In genomic region chr1:172360511-172360910, GRCh38 we compare ENCODE assay signal across 11 cellular contexts. TPM values are rescaled to one million over a fixed set of nuclear protein-coding genes. Genes with fewer than 3 reads are reported as not detected.
DNase-seq lines count a peak whose midpoint lies in the region; ATAC-seq and TF ChIP-seq lines count a peak whose summit lies in the region.
"Had no signal": no experiment of that assay in that cellular context is flagged by ENCODE, and none has a peak within 500 bp of the region (broad histone marks: within the 10 kb centered on the region; RNA-seq: fewer than 3 reads in every experiment).

No MANE protein-coding gene starts in this region.

- H3K4me1 Mint-ChIP-seq in activated T-cell treated with anti-CD3 and anti-CD28 coated beads, Interleukin-2, amount 50 U/mL, for 4 hours (ENCODE audit: low read depth): peaks cover 53% of the 10 kb centered on the region
- H3K4me1 Mint-ChIP-seq in stimulated activated naive B cell treated with anti-CD40 and anti-IgM and Interleukin-4, amounts not matched to agents 10 μg/mL and 1 μg/mL and 100 μg/mL, for 72 hours: peaks cover 9 to 23% of the 10 kb centered on the region in 2 donors

- H3K9ac ChIP-seq in stomach smooth muscle (ENCODE audit: low read length in 2 of 2): no peak overlapping the region

- no peak overlapping the region for H3K27ac Mint-ChIP-seq in stimulated activated naive B cell treated with anti-CD40 and anti-IgM and Interleukin-4, amounts not matched to agents 10 μg/mL and 1 μg/mL and 100 μg/mL, for 72 hours

- no peak for ATAC-seq in activated T-cell treated with anti-CD3 and anti-CD28 coated beads, Interleukin-2, amount 50 U/mL, for 4 hours
- no peak for ATAC-seq in stimulated activated naive B cell treated with anti-CD40 and anti-IgM and Interleukin-4, amounts not matched to agents 10 μg/mL and 1 μg/mL and 100 μg/mL, for 72 hours (replicated peaks)

- TF ChIP-seq POLR2A in Peyer's patch (IDR thresholded peaks at IDR 0.05): no peak

- no peak overlapping the region for H3K4me3 Mint-ChIP-seq in activated T-cell treated with anti-CD3 and anti-CD28 coated beads, Interleukin-2, amount 50 U/mL, for 4 hours
- H3K4me3 Mint-ChIP-seq in stimulated activated naive B cell treated with anti-CD40 and anti-IgM and Interleukin-4, amounts not matched to agents 10 μg/mL and 1 μg/mL and 100 μg/mL, for 72 hours: no peak overlapping the region

- DNase-seq in DMS 273 (lab: John Stamatoyannopoulos, UW; ENCODE audit: unreplicated experiment) (peak; percentile 18), DMS 273 treated with DMSO at 0.1 percent for 48 hours (lab: John Stamatoyannopoulos, UW) (no peak), Peyer's patch (no peak), iPS DF 4.7 (ENCODE audit: extremely low read depth, low spot score) (peak; percentile 46)
- no peak for DNase-seq in activated T-cell treated with anti-CD3 and anti-CD28 coated beads, Interleukin-2, amount 50 U/mL, for 4 hours
- no peak for DNase-seq in effector CD8-positive, alpha-beta T cell (lab: John Stamatoyannopoulos, UW)
- DNase-seq in stimulated activated naive B cell treated with anti-CD40 and anti-IgM and Interleukin-4, amounts not matched to agents 10 μg/mL and 1 μg/mL and 100 μg/mL, for 72 hours: no peak
- DNase-seq: 8988T, kidney glomerular epithelial cell had no signal

- no peaks in the 10 kb centered on the region for H3K9me3 Mint-ChIP-seq in activated T-cell treated with anti-CD3 and anti-CD28 coated beads, Interleukin-2, amount 50 U/mL, for 4 hours
- no peaks in the 10 kb centered on the region for H3K9me3 Mint-ChIP-seq in stimulated activated naive B cell treated with anti-CD40 and anti-IgM and Interleukin-4, amounts not matched to agents 10 μg/mL and 1 μg/mL and 100 μg/mL, for 72 hours

- H3K9me3 ChIP-seq in Peyer's patch (no peaks in the 10 kb centered on the region), stomach smooth muscle (ENCODE audit: control insufficient read depth in 2 of 2, low read length in 2 of 2) (no peaks in the 10 kb centered on the region)

- no peak for TF ChIP-seq CTCF in Peyer's patch (IDR thresholded peaks at IDR 0.05)

- no peak overlapping the region for H3K4me3 ChIP-seq in Peyer's patch
- no peak overlapping the region for H3K4me3 ChIP-seq in stomach smooth muscle (ENCODE audit: low read length in 2 of 2)

- H3K27me3 ChIP-seq in Peyer's patch (no peaks in the 10 kb centered on the region), stomach smooth muscle (ENCODE audit: control insufficient read depth in 1 of 2, insufficient read depth in 2 of 2, low read length in 2 of 2) (no peaks in the 10 kb centered on the region)

- H3K36me3 Mint-ChIP-seq in activated T-cell treated with anti-CD3 and anti-CD28 coated beads, Interleukin-2, amount 50 U/mL, for 4 hours (ENCODE audit: insufficient read depth): no peaks in the 10 kb centered on the region
- H3K36me3 Mint-ChIP-seq in stimulated activated naive B cell treated with anti-CD40 and anti-IgM and Interleukin-4, amounts not matched to agents 10 μg/mL and 1 μg/mL and 100 μg/mL, for 72 hours: no peaks in the 10 kb centered on the region

- H3K27ac ChIP-seq in Peyer's patch (peak overlapping the region; percentile 27 to 83 (median 51)), stomach smooth muscle (ENCODE audit: low read length) (peak overlapping the region; percentile 25)
- H3K27ac ChIP-seq: HL-60 had no signal

- H3K4me1 ChIP-seq in Peyer's patch (peaks cover 0 to 55% (median 17%) of the 10 kb centered on the region in 4 donors), stomach smooth muscle (ENCODE audit: control insufficient read depth, insufficient read depth, low read length) (peaks cover 19% of the 10 kb centered on the region)

- no peaks in the 10 kb centered on the region for H3K36me3 ChIP-seq in Peyer's patch
- no peaks in the 10 kb centered on the region for H3K36me3 ChIP-seq in stomach smooth muscle (ENCODE audit: control insufficient read depth in 2 of 2, insufficient read depth in 2 of 2, low read length in 2 of 2)

- no peaks in the 10 kb centered on the region for H3K27me3 Mint-ChIP-seq in activated T-cell treated with anti-CD3 and anti-CD28 coated beads, Interleukin-2, amount 50 U/mL, for 4 hours (ENCODE audit: low read depth)
- no peaks in the 10 kb centered on the region for H3K27me3 Mint-ChIP-seq in stimulated activated naive B cell treated with anti-CD40 and anti-IgM and Interleukin-4, amounts not matched to agents 10 μg/mL and 1 μg/mL and 100 μg/mL, for 72 hours

RNA-seq across cellular contexts. Expression of gene C1orf105, which starts 60.0 kb away (rescaled TPM):
- not detected for total RNA-seq in Peyer's patch
- total RNA-seq in activated T-cell treated with anti-CD3 and anti-CD28 coated beads, Interleukin-2, amount 50 U/mL, for 4 hours: not detected

Comparison
In these comparisons a context has a peak if more than half of its experiments do, and no peak if none do; other contexts are left out.
1. DNase-seq: peak in DMS 273 (single experiment) and iPS DF 4.7 (single experiment); none in DMS 273 treated with DMSO at 0.1 percent for 48 hours (single experiment), Peyer's patch (0 of 3), activated T-cell treated with anti-CD3 and anti-CD28 coated beads, Interleukin-2, amount 50 U/mL, for 4 hours (single experiment), effector CD8-positive, alpha-beta T cell (single experiment) and stimulated activated naive B cell treated with anti-CD40 and anti-IgM and Interleukin-4, amounts not matched to agents 10 μg/mL and 1 μg/mL and 100 μg/mL, for 72 hours (single experiment).